Comparison of ENCODE assay signal across 19 cellular contexts in genomic region chr5:42988568-42988967, GRCh38. TPM values are rescaled to one million over a fixed set of nuclear protein-coding genes. Genes with fewer than 3 reads are reported as not detected.
A peak's percentile ranks its signal among the peaks of the same experiment; 100 is the strongest.
DNase-seq lines count a peak whose midpoint lies in the region; ATAC-seq and TF ChIP-seq lines count a peak whose summit lies in the region.
"Had no signal": no experiment of that assay in that cellular context is flagged by ENCODE, and none has a peak within 500 bp of the region (broad histone marks: within the 10 kb centered on the region; RNA-seq: fewer than 3 reads in every experiment).

No MANE protein-coding gene starts in this region.

- peaks cover 53% of the 10 kb centered on the region for H3K4me1 Mint-ChIP-seq in activated CD4-positive, alpha-beta T cell treated with anti-CD3 and anti-CD28 coated beads, Interleukin-2, amount 10 ng/mL, durations not matched to agents 7 days and 5 days
- peaks cover 70% of the 10 kb centered on the region for H3K4me1 Mint-ChIP-seq in Calu3 (ENCODE audit: low read depth, unreplicated experiment)
- peaks cover 53% of the 10 kb centered on the region for H3K4me1 Mint-ChIP-seq in activated CD8-positive, alpha-beta T cell treated with anti-CD3 and anti-CD28 coated beads for 36 hours (ENCODE audit: low read depth)

- peak overlapping the region; percentile 73 for H3K4me3 Mint-ChIP-seq in activated CD4-positive, alpha-beta T cell treated with anti-CD3 and anti-CD28 coated beads, Interleukin-2, amount 10 ng/mL, durations not matched to agents 7 days and 5 days
- H3K4me3 Mint-ChIP-seq in Calu3 (ENCODE audit: low read depth, unreplicated experiment): peak overlapping the region; percentile 95
- H3K4me3 Mint-ChIP-seq in activated CD8-positive, alpha-beta T cell treated with anti-CD3 and anti-CD28 coated beads for 36 hours: peak overlapping the region; percentile 90
- H3K4me3 Mint-ChIP-seq: CD14-positive monocyte had no signal

- intact Hi-C loops in Calu3 (cut with micrococcal nuclease; ENCODE audit: unreplicated experiment): loop anchor here (2.0 to 5.0 kb wide), 2 partner anchors 46 to 52 kb away; partner anchors contain the start of gene ANXA2R
- intact Hi-C loops in activated CD8-positive, alpha-beta T cell treated with anti-CD3 and anti-CD28 coated beads for 36 hours (cut with micrococcal nuclease): no loop called here

- peaks cover 15% of the 10 kb centered on the region for H3K9me3 Mint-ChIP-seq in activated CD4-positive, alpha-beta T cell treated with anti-CD3 and anti-CD28 coated beads, Interleukin-2, amount 10 ng/mL, durations not matched to agents 7 days and 5 days
- H3K9me3 Mint-ChIP-seq in Calu3 (ENCODE audit: low read depth, unreplicated experiment): no peaks in the 10 kb centered on the region
- peaks cover 5% of the 10 kb centered on the region for H3K9me3 Mint-ChIP-seq in activated CD8-positive, alpha-beta T cell treated with anti-CD3 and anti-CD28 coated beads for 36 hours

- POLR2A ChIA-PET in activated CD4-positive, alpha-beta T cell treated with anti-CD3 and anti-CD28 coated beads, Interleukin-2, amount 10 ng/mL, durations not matched to agents 7 days and 5 days (lab: Charles Lee): no interaction called here
- POLR2A ChIA-PET in activated CD8-positive, alpha-beta T cell treated with anti-CD3 and anti-CD28 coated beads for 36 hours (lab: Charles Lee): interaction anchor here (0.8 to 7.1 kb wide), 7 partner anchors 20 to 495 kb away, joined by 3 to 77 read pairs (median 4); partner anchors contain the start of gene TMEM267
- POLR2A ChIA-PET in HEK293T (lab: Yijun Ruan, JAX): no interaction called here

- BruUV-seq in Calu3 (replicated peaks; lab: Mats Ljungman, UMichigan): no TSS peak

- ATAC-seq in activated CD8-positive, alpha-beta T cell treated with anti-CD3 and anti-CD28 coated beads for 36 hours: no peak
- ATAC-seq in HG02798 (IDR thresholded peaks at IDR 0.05; ENCODE audit: poor library complexity, unreplicated experiment): no peak
- ATAC-seq: heart right ventricle had no signal

- in situ Hi-C loops in G401 (cut with HindIII; ENCODE audit: low sequenced_read_pairs): no loop called here

- TF ChIP-seq CTCF in Calu3 (IDR thresholded peaks at IDR 0.05; ENCODE audit: unreplicated experiment) (no peak), fibroblast of pulmonary artery (IDR thresholded peaks at IDR 0.05; ENCODE audit: low read length, missing control alignments) (no peak)
- no peak for TF ChIP-seq CTCF in activated CD8-positive, alpha-beta T cell treated with anti-CD3 and anti-CD28 coated beads for 36 hours (IDR thresholded peaks at IDR 0.05)

- CTCF ChIA-PET in activated CD4-positive, alpha-beta T cell treated with anti-CD3 and anti-CD28 coated beads, Interleukin-2, amount 10 ng/mL, durations not matched to agents 7 days and 5 days (lab: Charles Lee): interaction anchor here (0.7 to 1.1 kb wide), 3 partner anchors 20 to 32 kb away, joined by 3 read pairs; no protein-coding TSS in a partner anchor
- CTCF ChIA-PET in Calu3 (lab: Charles Lee) (interaction anchor here (0.6 to 2.4 kb wide), 4 partner anchors 31 to 565 kb away, joined by 3 to 8 read pairs (median 5); no protein-coding TSS in a partner anchor), HEK293T (lab: Yijun Ruan, JAX) (no interaction called here)
- CTCF ChIA-PET in activated CD8-positive, alpha-beta T cell treated with anti-CD3 and anti-CD28 coated beads for 36 hours (lab: Charles Lee): interaction anchor here (0.7 to 1.7 kb wide), 9 partner anchors 17 to 496 kb away, joined by 3 to 8 read pairs (median 3); partner anchors contain the start of gene TMEM267

- H3K36me3 Mint-ChIP-seq in activated CD4-positive, alpha-beta T cell treated with anti-CD3 and anti-CD28 coated beads, Interleukin-2, amount 10 ng/mL, durations not matched to agents 7 days and 5 days (ENCODE audit: low read depth): peaks cover 59% of the 10 kb centered on the region
- peaks cover 94% of the 10 kb centered on the region for H3K36me3 Mint-ChIP-seq in Calu3 (ENCODE audit: insufficient read depth, unreplicated experiment)
- H3K36me3 Mint-ChIP-seq in activated CD8-positive, alpha-beta T cell treated with anti-CD3 and anti-CD28 coated beads for 36 hours (ENCODE audit: low read depth): peaks cover 28% of the 10 kb centered on the region

- no peaks in the 10 kb centered on the region for H3K27me3 Mint-ChIP-seq in activated CD4-positive, alpha-beta T cell treated with anti-CD3 and anti-CD28 coated beads, Interleukin-2, amount 10 ng/mL, durations not matched to agents 7 days and 5 days
- H3K27me3 Mint-ChIP-seq in Calu3 (ENCODE audit: unreplicated experiment): no peaks in the 10 kb centered on the region
- no peaks in the 10 kb centered on the region for H3K27me3 Mint-ChIP-seq in activated CD8-positive, alpha-beta T cell treated with anti-CD3 and anti-CD28 coated beads for 36 hours

- no peak overlapping the region for H3K27ac Mint-ChIP-seq in activated CD4-positive, alpha-beta T cell treated with anti-CD3 and anti-CD28 coated beads, Interleukin-2, amount 10 ng/mL, durations not matched to agents 7 days and 5 days
- H3K27ac Mint-ChIP-seq in Calu3 (ENCODE audit: unreplicated experiment): peak overlapping the region; percentile 99
- H3K27ac Mint-ChIP-seq in activated CD8-positive, alpha-beta T cell treated with anti-CD3 and anti-CD28 coated beads for 36 hours: peak overlapping the region; percentile 68
- H3K27ac Mint-ChIP-seq: CD14-positive monocyte had no signal

- no peak for DNase-seq in activated CD4-positive, alpha-beta T cell treated with anti-CD3 and anti-CD28 coated beads, Interleukin-2, amount 10 ng/mL, durations not matched to agents 7 days and 5 days
- DNase-seq in activated CD4-positive, alpha-beta T cell treated with anti-CD3 and anti-CD28 coated beads, Interleukin-2, amount 50 U/mL, for 4 hours: no peak
- DNase-seq in Calu3 (no peak), fibroblast of pulmonary artery (ENCODE audit: low read depth) (no peak), G401 (ENCODE audit: low spot score) (no peak), HEK293T (ENCODE audit: extremely low spot score) (no peak)
- DNase-seq in activated CD8-positive, alpha-beta T cell treated with anti-CD3 and anti-CD28 coated beads for 36 hours: no peak
- DNase-seq: activated CD4-positive, alpha-beta T cell treated with anti-CD3 and anti-CD28 coated beads for 48 hours; DMS79 treated with DMSO at 0.1 percent for 48 hours; H7; heart right ventricle; KG1; left ventricle myocardium inferior; NCI-H187 treated with DMSO at 0.1 percent for 48 hours; NCI-H446; testis had no signal

- H3K4me3 ChIP-seq in fibroblast of pulmonary artery (replicated peaks; ENCODE audit: low read depth, low read length): peak overlapping the region; percentile 34
- H3K4me3 ChIP-seq: left ventricle myocardium inferior, SK-N-MC, testis had no signal

TF ChIP-seq in HEK293T, 16 proteins besides CTCF, POLR2A, EP300 and RAD21:
- TF ChIP-seq FOXM1 (IDR thresholded peaks at IDR 0.05; ENCODE audit: borderline replicate concordance): no peak
- no peak for TF ChIP-seq TARDBP (IDR thresholded peaks at IDR 0.05)
- TF ChIP-seq ELF4 (IDR thresholded peaks at IDR 0.05): no peak
- TF ChIP-seq ZNF384 (IDR thresholded peaks at IDR 0.05): no peak
- TF ChIP-seq LEF1 (IDR thresholded peaks at IDR 0.05; ENCODE audit: borderline replicate concordance): no peak
- no peak for TF ChIP-seq ARNT (IDR thresholded peaks at IDR 0.05)
- TF ChIP-seq FOXK2 (IDR thresholded peaks at IDR 0.05): no peak

RNA-seq across cellular contexts. Expression of gene ANXA2R, which starts 51.6 kb away (rescaled TPM):
- total RNA-seq in activated CD4-positive, alpha-beta T cell treated with anti-CD3 and anti-CD28 coated beads, Interleukin-2, amount 10 ng/mL, durations not matched to agents 7 days and 5 days: 10 to 100 TPM; 29.5 to 32.0 TPM
- total RNA-seq in Calu3 (2022): 8.0 and 9.4 TPM in 2 replicates
- total RNA-seq in activated CD8-positive, alpha-beta T cell treated with anti-CD3 and anti-CD28 coated beads for 36 hours: 10 to 100 TPM in 1 of 2 experiments, 1 to 10 TPM in 1; 8.0 to 10.4 TPM
- total RNA-seq in G401 (2014; rRNA removed; shearing (Covaris generic)): 0.49 and 1.3 TPM in 2 replicates
